8 cellular contexts compared by ENCODE assay signal in the genomic region with DNA sequence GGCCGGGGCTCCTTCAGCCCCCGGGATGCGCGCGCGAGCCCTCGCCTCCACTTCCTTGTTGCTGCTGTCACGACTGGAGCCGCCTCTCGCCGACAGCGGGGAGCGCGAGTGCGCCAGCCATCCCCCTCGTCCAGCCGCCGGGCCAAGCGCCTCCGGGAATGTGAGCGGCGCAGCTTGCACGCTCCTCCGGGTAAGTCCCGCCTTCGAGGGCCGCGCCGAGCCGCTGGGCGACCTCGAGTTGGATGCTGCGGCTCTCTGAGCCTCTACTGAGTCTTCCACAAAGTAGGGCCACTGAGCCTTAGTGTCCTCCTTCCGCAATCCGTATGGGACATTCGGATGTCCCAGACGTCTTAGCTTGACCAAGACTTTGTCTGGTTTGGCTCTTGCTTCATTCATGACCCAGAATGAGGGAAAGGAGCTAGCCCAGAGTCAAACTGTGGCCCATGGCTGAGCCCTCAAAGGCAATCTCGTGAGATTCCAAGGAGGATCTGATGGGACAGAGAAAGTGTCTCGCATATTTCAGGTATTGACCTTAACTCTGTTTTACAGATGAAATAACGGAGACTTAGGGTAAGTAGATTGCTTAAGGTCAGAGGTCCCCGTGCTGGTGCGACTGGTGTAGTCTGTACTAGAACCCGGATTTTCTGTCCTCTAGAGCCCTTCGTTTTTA. TPM values are rescaled to one million over a fixed set of nuclear protein-coding genes. Genes with fewer than 3 reads are reported as not detected.
DNase-seq lines count a peak whose midpoint lies in the region; ATAC-seq, FAIRE-seq and TF ChIP-seq lines count a peak whose summit lies in the region.

No MANE protein-coding gene starts in this region.

- FAIRE-seq in endothelial cell of umbilical vein (lab: Jason Lieb, UNC) = peak; percentile 24

- H3K4me3 Mint-ChIP-seq in activated CD8-positive, alpha-beta T cell treated with anti-CD3 and anti-CD28 coated beads, Interleukin-2, amount 10 ng/mL, durations not matched to agents 7 days and 5 days = peak overlapping the region; percentile 94
- peak overlapping the region; percentile 78 to 92 for H3K4me3 Mint-ChIP-seq in stimulated activated naive CD8-positive, alpha-beta T cell treated with anti-CD3 and anti-CD28 coated beads, Interleukin-15, amount 100 ng/mL, for 72 hours

- ATAC-seq in GM19395 (IDR thresholded peaks at IDR 0.05; ENCODE audit: unreplicated experiment) (peak; percentile 14), HG02678 (IDR thresholded peaks at IDR 0.05; ENCODE audit: unreplicated experiment) (no peak)
- peak; percentile 36 for ATAC-seq in activated CD8-positive, alpha-beta T cell treated with anti-CD3 and anti-CD28 coated beads, Interleukin-2, amount 10 ng/mL, durations not matched to agents 7 days and 5 days
- ATAC-seq in stimulated activated naive CD8-positive, alpha-beta T cell treated with anti-CD3 and anti-CD28 coated beads, Interleukin-15, amount 100 ng/mL, for 72 hours = peak; percentile 25

- no TSS peak for BruUV-seq in endothelial cell of umbilical vein (replicated peaks; lab: Mats Ljungman, UMichigan)

- intact Hi-C loops in endothelial cell of umbilical vein (cut with micrococcal nuclease) = loop anchor here (1.0 to 5.0 kb wide), 5 partner anchors 21 to 218 kb away; no protein-coding TSS in a partner anchor

- dilution Hi-C loops in endothelial cell of umbilical vein (cut with MboI; ENCODE audit: extremely low pct_ligation_motif_present, low sequenced_read_pairs) = no loop called here

- H3K79me2 ChIP-seq in ACC112 (ENCODE audit: control insufficient read depth, insufficient read depth, low read length, unreplicated experiment) (peaks cover 61% of the 10 kb centered on the region), endothelial cell of umbilical vein (ENCODE audit: control insufficient read depth, insufficient read depth, low read length) (peaks cover 42% of the 10 kb centered on the region)

- DNase-seq in LoVo (ENCODE audit: low spot score) (peak; percentile 27), endothelial cell of umbilical vein (ENCODE audit: low read depth, low spot score) (peak; percentile 50)
- peak; percentile 61 for DNase-seq in activated CD8-positive, alpha-beta T cell treated with anti-CD3 and anti-CD28 coated beads, Interleukin-2, amount 10 ng/mL, durations not matched to agents 7 days and 5 days
- peak in 1 of 2 donors; percentile 44 for DNase-seq in stimulated activated naive CD8-positive, alpha-beta T cell treated with anti-CD3 and anti-CD28 coated beads, Interleukin-15, amount 100 ng/mL, for 72 hours

- H3K36me3 Mint-ChIP-seq in activated CD8-positive, alpha-beta T cell treated with anti-CD3 and anti-CD28 coated beads, Interleukin-2, amount 10 ng/mL, durations not matched to agents 7 days and 5 days (ENCODE audit: low read depth) = peaks cover 29% of the 10 kb centered on the region

- H3K36me3 ChIP-seq in ACC112 (ENCODE audit: insufficient read depth, low read length) (peaks cover 4% of the 10 kb centered on the region; the same call in 1 of the 2 replicates), endothelial cell of umbilical vein (ENCODE audit: control insufficient read depth in 2 of 2, extremely low read depth in 1 of 2, insufficient read depth in 2 of 2, low read length in 2 of 2) (peaks cover 0 to 5% of the 10 kb centered on the region in 2 experiments), muscle layer of duodenum (ENCODE audit: control insufficient read depth in 1 of 2, insufficient read depth in 2 of 2, low read length in 2 of 2) (peaks cover 13 to 19% of the 10 kb centered on the region in 2 donors)

- TF ChIP-seq POLR2A in endothelial cell of umbilical vein (IDR thresholded peaks at IDR 0.05; ENCODE audit: low read depth, low read length) = no peak

- H4K20me1 ChIP-seq in endothelial cell of umbilical vein (replicated peaks; ENCODE audit: control insufficient read depth, extremely low read depth, insufficient read depth, low read length) = peaks cover 2% of the 10 kb centered on the region

- peaks cover 23% of the 10 kb centered on the region for H3K4me1 ChIP-seq in ACC112 (ENCODE audit: control insufficient read depth, insufficient read depth, low read length, unreplicated experiment)
- peaks cover 23% of the 10 kb centered on the region for H3K4me1 ChIP-seq in endothelial cell of umbilical vein (ENCODE audit: control insufficient read depth, extremely low read depth, insufficient read depth, low read length)
- peaks cover 9 to 31% of the 10 kb centered on the region in 2 donors for H3K4me1 ChIP-seq in muscle layer of duodenum (ENCODE audit: control insufficient read depth in 1 of 2, insufficient read depth in 2 of 2, low read length in 2 of 2)

- H3K4me2 ChIP-seq in endothelial cell of umbilical vein (ENCODE audit: insufficient read depth, low read length) = peak overlapping the region; percentile 92

- H3K9me3 Mint-ChIP-seq in activated CD8-positive, alpha-beta T cell treated with anti-CD3 and anti-CD28 coated beads, Interleukin-2, amount 10 ng/mL, durations not matched to agents 7 days and 5 days (ENCODE audit: insufficient read depth) = no peaks in the 10 kb centered on the region
- H3K9me3 Mint-ChIP-seq in stimulated activated naive CD8-positive, alpha-beta T cell treated with anti-CD3 and anti-CD28 coated beads, Interleukin-15, amount 100 ng/mL, for 72 hours = no peaks in the 10 kb centered on the region

- no peaks in the 10 kb centered on the region for H3K27me3 ChIP-seq in ACC112 (ENCODE audit: insufficient read depth, low read length)
- no peaks in the 10 kb centered on the region for H3K27me3 ChIP-seq in endothelial cell of umbilical vein (ENCODE audit: control insufficient read depth in 2 of 2, insufficient read depth in 2 of 2, low read length in 2 of 2)
- no peaks in the 10 kb centered on the region for H3K27me3 ChIP-seq in muscle layer of duodenum (ENCODE audit: low read depth, low read length)

- H3K9ac ChIP-seq in endothelial cell of umbilical vein (replicated peaks; ENCODE audit: extremely low read depth, insufficient read depth, low read length) = peak overlapping the region; percentile 85

- H3K9me3 ChIP-seq in endothelial cell of umbilical vein (replicated peaks; ENCODE audit: control insufficient read depth, insufficient read depth, low read length) (no peaks in the 10 kb centered on the region), muscle layer of duodenum (ENCODE audit: control insufficient read depth in 1 of 2, low read length in 2 of 2) (no peaks in the 10 kb centered on the region)

- H3K4me1 Mint-ChIP-seq in activated CD8-positive, alpha-beta T cell treated with anti-CD3 and anti-CD28 coated beads, Interleukin-2, amount 10 ng/mL, durations not matched to agents 7 days and 5 days (ENCODE audit: low read depth) = peaks cover 39% of the 10 kb centered on the region
- peaks cover 42% of the 10 kb centered on the region for H3K4me1 Mint-ChIP-seq in stimulated activated naive CD8-positive, alpha-beta T cell treated with anti-CD3 and anti-CD28 coated beads, Interleukin-15, amount 100 ng/mL, for 72 hours

- no peaks in the 10 kb centered on the region for H3K27me3 Mint-ChIP-seq in activated CD8-positive, alpha-beta T cell treated with anti-CD3 and anti-CD28 coated beads, Interleukin-2, amount 10 ng/mL, durations not matched to agents 7 days and 5 days (ENCODE audit: low read depth)
- no peaks in the 10 kb centered on the region for H3K27me3 Mint-ChIP-seq in stimulated activated naive CD8-positive, alpha-beta T cell treated with anti-CD3 and anti-CD28 coated beads, Interleukin-15, amount 100 ng/mL, for 72 hours

- H2AFZ ChIP-seq in ACC112 (ENCODE audit: low read length, unreplicated experiment) (peak overlapping the region; percentile 70), endothelial cell of umbilical vein (ENCODE audit: low read depth, low read length) (peak overlapping the region; percentile 60)

- TF ChIP-seq CTCF in endothelial cell of umbilical vein (IDR thresholded peaks at IDR 0.05; ENCODE audit: extremely low read depth in 1 of 2, insufficient read depth in 1 of 2, low read depth in 1 of 2, low read length in 2 of 2) = no peak

- no peaks in the 10 kb centered on the region for H3K9me1 ChIP-seq in endothelial cell of umbilical vein (replicated peaks; ENCODE audit: control insufficient read depth, extremely low read depth, insufficient read depth, low read length)

- peak overlapping the region; percentile 79 for H3K27ac ChIP-seq in ACC112 (ENCODE audit: low read depth, low read length)
- H3K27ac ChIP-seq in endothelial cell of umbilical vein (ENCODE audit: insufficient read depth, low read depth, low read length) = peak overlapping the region; percentile 72
- H3K27ac ChIP-seq in muscle layer of duodenum (ENCODE audit: low read length) = peak overlapping the region; percentile 92

- H3K4me3 ChIP-seq in ACC112 (ENCODE audit: low read depth, low read length) (peak overlapping the region; percentile 99), endothelial cell of umbilical vein (replicated peaks in 1 of 3; ENCODE audit: insufficient read depth in 1 of 3, low read depth in 1 of 3, low read length in 3 of 3) (peak overlapping the region; percentile 42 to 97 (median 86)), muscle layer of duodenum (ENCODE audit: low read depth in 1 of 2, low read length in 2 of 2) (peak overlapping the region; percentile 87 to 89)

- H3K27ac Mint-ChIP-seq in activated CD8-positive, alpha-beta T cell treated with anti-CD3 and anti-CD28 coated beads, Interleukin-2, amount 10 ng/mL, durations not matched to agents 7 days and 5 days = peak overlapping the region; percentile 96
- H3K27ac Mint-ChIP-seq in stimulated activated naive CD8-positive, alpha-beta T cell treated with anti-CD3 and anti-CD28 coated beads, Interleukin-15, amount 100 ng/mL, for 72 hours = peak overlapping the region; percentile 55 to 96

- POLR2A ChIA-PET in activated CD8-positive, alpha-beta T cell treated with anti-CD3 and anti-CD28 coated beads, Interleukin-2, amount 10 ng/mL, durations not matched to agents 7 days and 5 days (lab: Charles Lee) = interaction anchor here (0.6 to 2.3 kb wide), 13 partner anchors 20 to 412 kb away, joined by 3 to 14 read pairs (median 3); a partner anchor contains a TSS
- POLR2A ChIA-PET in endothelial cell of umbilical vein (lab: Charles Lee) = interaction anchor here (0.7 to 1.1 kb wide), 3 partner anchors 21 to 31 kb away, joined by 3 to 14 read pairs (median 8); no protein-coding TSS in a partner anchor

- CTCF ChIA-PET in activated CD8-positive, alpha-beta T cell treated with anti-CD3 and anti-CD28 coated beads, Interleukin-2, amount 10 ng/mL, durations not matched to agents 7 days and 5 days (lab: Charles Lee) = interaction anchor here (1.0 to 2.8 kb wide), 8 partner anchors 9 to 167 kb away, joined by 3 to 16 read pairs (median 4); a partner anchor contains a TSS
- CTCF ChIA-PET in endothelial cell of umbilical vein (lab: Charles Lee) = interaction anchor here (1.1 to 2.4 kb wide), 4 partner anchors 10 to 167 kb away, joined by 3 to 13 read pairs (median 9); no protein-coding TSS in a partner anchor

RNA-seq across cellular contexts. Expression of a gene that starts 0.6 kb away (rescaled TPM):
- 10 to 100 TPM; 36.5 to 37.5 TPM for total RNA-seq in activated CD8-positive, alpha-beta T cell treated with anti-CD3 and anti-CD28 coated beads, Interleukin-2, amount 10 ng/mL, durations not matched to agents 7 days and 5 days
- 43.0 and 52.6 TPM in 2 replicates for total RNA-seq in endothelial cell of umbilical vein
- polyA plus RNA-seq in endothelial cell of umbilical vein = 34.8 and 38.3 TPM in 2 replicates
- polyA plus RNA-seq in endothelial cell of umbilical vein (2011; cell fraction: cytosol; rRNA removed) = 21.7 and 24.9 TPM in 2 replicates
- 114 TPM in 2 replicates for polyA plus RNA-seq in endothelial cell of umbilical vein (2011; cell fraction: nucleus; rRNA removed)
- polyA plus RNA-seq in endothelial cell of umbilical vein (2012) = 22.4 and 28.7 TPM in 2 replicates
- 62.7 and 70.4 TPM in 2 replicates for polyA minus RNA-seq in endothelial cell of umbilical vein
- 30.9 TPM for polyA minus RNA-seq in endothelial cell of umbilical vein (2011; cell fraction: cytosol; rRNA and poly(A)+ RNA removed)
- polyA minus RNA-seq in endothelial cell of umbilical vein (2011; cell fraction: nucleus; rRNA and poly(A)+ RNA removed) = 52.1 and 57.0 TPM in 2 replicates

RNA-seq across cellular contexts. Expression of a gene that starts 0.7 kb away (rescaled TPM):
- 1 to 10 TPM; 1.1 to 1.4 TPM for total RNA-seq in activated CD8-positive, alpha-beta T cell treated with anti-CD3 and anti-CD28 coated beads, Interleukin-2, amount 10 ng/mL, durations not matched to agents 7 days and 5 days
- 3.6 and 4.1 TPM in 2 replicates for total RNA-seq in endothelial cell of umbilical vein
- 5.0 and 5.4 TPM in 2 replicates for polyA plus RNA-seq in endothelial cell of umbilical vein
- 2.9 and 3.7 TPM in 2 replicates for polyA plus RNA-seq in endothelial cell of umbilical vein (2011; cell fraction: cytosol; rRNA removed)
- polyA plus RNA-seq in endothelial cell of umbilical vein (2011; cell fraction: nucleus; rRNA removed) = 4.4 and 5.5 TPM in 2 replicates
- 2.7 and 3.9 TPM in 2 replicates for polyA plus RNA-seq in endothelial cell of umbilical vein (2012)
- 13.5 and 17.0 TPM in 2 replicates for polyA minus RNA-seq in endothelial cell of umbilical vein
- 2.9 TPM for polyA minus RNA-seq in endothelial cell of umbilical vein (2011; cell fraction: cytosol; rRNA and poly(A)+ RNA removed)
- polyA minus RNA-seq in endothelial cell of umbilical vein (2011; cell fraction: nucleus; rRNA and poly(A)+ RNA removed) = 7.1 and 15.4 TPM in 2 replicates

RNA-seq across cellular contexts. Expression of a gene that starts 40.6 kb away (rescaled TPM):
- 1 to 10 TPM; 7.6 to 8.0 TPM for total RNA-seq in activated CD8-positive, alpha-beta T cell treated with anti-CD3 and anti-CD28 coated beads, Interleukin-2, amount 10 ng/mL, durations not matched to agents 7 days and 5 days
- 16.5 and 16.8 TPM in 2 replicates for total RNA-seq in endothelial cell of umbilical vein
- 5.0 and 5.9 TPM in 2 replicates for polyA plus RNA-seq in endothelial cell of umbilical vein
- polyA plus RNA-seq in endothelial cell of umbilical vein (2011; cell fraction: cytosol; rRNA removed) = 4.1 and 4.3 TPM in 2 replicates
- 4.0 and 4.5 TPM in 2 replicates for polyA plus RNA-seq in endothelial cell of umbilical vein (2011; cell fraction: nucleus; rRNA removed)
- 9.5 and 14.9 TPM in 2 replicates for polyA plus RNA-seq in endothelial cell of umbilical vein (2012)
- polyA minus RNA-seq in endothelial cell of umbilical vein = 54.2 and 54.7 TPM in 2 replicates
- polyA minus RNA-seq in endothelial cell of umbilical vein (2011; cell fraction: cytosol; rRNA and poly(A)+ RNA removed) = 4.4 TPM
- polyA minus RNA-seq in endothelial cell of umbilical vein (2011; cell fraction: nucleus; rRNA and poly(A)+ RNA removed) = 6.5 and 18.6 TPM in 2 replicates

RNA-seq across cellular contexts. Expression of a gene that starts 56.5 kb away (rescaled TPM):
- total RNA-seq in activated CD8-positive, alpha-beta T cell treated with anti-CD3 and anti-CD28 coated beads, Interleukin-2, amount 10 ng/mL, durations not matched to agents 7 days and 5 days = not detected
- not detected in 2 replicates for total RNA-seq in endothelial cell of umbilical vein
- polyA plus RNA-seq in endothelial cell of umbilical vein = not detected in 2 replicates
- not detected in 2 replicates for polyA plus RNA-seq in endothelial cell of umbilical vein (2011; cell fraction: cytosol; rRNA removed)
- polyA plus RNA-seq in endothelial cell of umbilical vein (2011; cell fraction: nucleus; rRNA removed) = not detected in 2 replicates
- polyA plus RNA-seq in endothelial cell of umbilical vein (2012) = 0.07 TPM in 1 of 2 replicates, not detected in the other
- not detected in 2 replicates for polyA minus RNA-seq in endothelial cell of umbilical vein
- not detected for polyA minus RNA-seq in endothelial cell of umbilical vein (2011; cell fraction: cytosol; rRNA and poly(A)+ RNA removed)
- not detected in 2 replicates for polyA minus RNA-seq in endothelial cell of umbilical vein (2011; cell fraction: nucleus; rRNA and poly(A)+ RNA removed)
